In genomic region chr1:219445864-219446263, GRCh38 we compare ENCODE assay signal across 2 cellular contexts.
TF ChIP-seq lines count a peak whose summit lies in the region.

No MANE protein-coding gene starts in this region.

TF ChIP-seq in GM23338, 12 proteins besides CTCF, POLR2A, EP300 and RAD21 (continued from another document):
- TF ChIP-seq ETS1 (IDR thresholded peaks at IDR 0.05), result no peak
- no peak for TF ChIP-seq ZNF462 (CRISPR knock-in tag; IDR thresholded peaks at IDR 0.05)
- TF ChIP-seq EZH2 (IDR thresholded peaks at IDR 0.05; ENCODE audit: low read depth, unreplicated experiment), result no peak
- TF ChIP-seq CREB1 (CRISPR knock-in tag; IDR thresholded peaks at IDR 0.05; ENCODE audit: low read depth), result no peak
- TF ChIP-seq NANOG (IDR thresholded peaks at IDR 0.05; ENCODE audit: borderline replicate concordance), result no peak
- TF ChIP-seq JUNB (IDR thresholded peaks at IDR 0.05; ENCODE audit: unreplicated experiment), result no peak
- TF ChIP-seq STAT1 (IDR thresholded peaks at IDR 0.05; ENCODE audit: unreplicated experiment), result no peak
TF ChIP-seq in GM23338: peak in this region for 0.

TF ChIP-seq in WTC11, 78 proteins besides CTCF, POLR2A, EP300 and RAD21 (continued from another document):
- no peak for TF ChIP-seq ZNF425 (CRISPR knock-in tag; conservative IDR thresholded peaks at IDR 0.05)
- TF ChIP-seq TEAD4 (CRISPR knock-in tag; IDR thresholded peaks at IDR 0.05), result no peak
- no peak for TF ChIP-seq E2F5 (CRISPR knock-in tag; IDR thresholded peaks at IDR 0.05)
- TF ChIP-seq SOX15 (CRISPR knock-in tag; IDR thresholded peaks at IDR 0.05), result no peak
- TF ChIP-seq PRDM15 (CRISPR knock-in tag; IDR thresholded peaks at IDR 0.05), result no peak
- TF ChIP-seq CDX4 (CRISPR knock-in tag; IDR thresholded peaks at IDR 0.05; ENCODE audit: borderline replicate concordance), result no peak
- TF ChIP-seq FOXP1 (CRISPR knock-in tag; IDR thresholded peaks at IDR 0.05; ENCODE audit: borderline replicate concordance), result no peak
- TF ChIP-seq NR2C2 (CRISPR knock-in tag; IDR thresholded peaks at IDR 0.05), result no peak
